ENCODE assay signal across 8 cellular contexts in the genomic region with DNA sequence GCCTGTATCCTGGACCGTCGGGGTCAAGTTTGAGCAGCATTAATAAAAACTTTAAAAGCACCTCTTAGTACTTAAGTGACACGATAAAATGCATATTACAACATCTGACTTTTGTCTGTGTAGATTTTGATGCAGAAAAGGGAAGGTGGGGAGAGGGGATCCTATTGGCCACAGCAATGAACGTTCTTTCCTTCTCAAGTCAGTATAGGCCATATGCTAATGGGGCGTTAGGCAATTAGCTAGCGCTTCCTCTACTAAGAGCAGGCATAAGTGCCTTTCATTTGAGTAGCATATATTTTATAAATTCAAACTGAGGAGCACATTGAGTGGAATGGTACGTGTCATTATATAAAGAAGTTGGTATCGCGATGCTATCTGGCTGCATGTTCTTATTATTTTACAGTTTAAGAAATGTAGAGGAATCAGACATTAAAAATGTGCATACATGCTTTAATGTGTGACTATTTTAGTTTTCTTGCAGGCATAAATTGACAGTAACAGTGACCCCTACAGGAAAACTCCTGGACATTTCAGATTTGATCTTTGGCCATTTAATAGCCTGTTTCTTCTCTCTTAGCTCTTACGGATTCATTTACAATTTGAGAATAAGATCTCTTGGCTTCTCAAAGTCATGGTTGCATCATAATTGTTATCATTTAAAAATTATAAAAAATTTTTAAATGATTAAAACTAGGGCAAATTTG. TPM values are rescaled to one million over a fixed set of nuclear protein-coding genes. Genes with fewer than 3 reads are reported as not detected.
DNase-seq lines count a peak whose midpoint lies in the region; ATAC-seq and TF ChIP-seq lines count a peak whose summit lies in the region.

No MANE protein-coding gene starts in this region.

- TF ChIP-seq CTCF in uterus (IDR thresholded peaks at IDR 0.05) = peak; percentile 33 to 53 (median 44)

- no peaks in the 10 kb centered on the region for H3K36me3 ChIP-seq in uterus
- no peaks in the 10 kb centered on the region for H3K36me3 ChIP-seq in effector memory CD4-positive, alpha-beta T cell (ENCODE audit: control insufficient read depth, insufficient read depth, low read length)

- H3K27me3 ChIP-seq in uterus = no peaks in the 10 kb centered on the region
- H3K27me3 ChIP-seq in effector memory CD4-positive, alpha-beta T cell (replicated peaks; ENCODE audit: control insufficient read depth, insufficient read depth, low read length, poor library complexity, severe bottlenecking) = peaks cover 20% of the 10 kb centered on the region

- H3K4me1 ChIP-seq in uterus = no peaks in the 10 kb centered on the region
- H3K4me1 ChIP-seq in effector memory CD4-positive, alpha-beta T cell (ENCODE audit: control insufficient read depth, insufficient read depth, low read length, poor library complexity, severe bottlenecking) = peaks cover 10% of the 10 kb centered on the region

- DNase-seq in AG08395 (ENCODE audit: low spot score) = peak; percentile 22
- peak; percentile 11 for DNase-seq in KG1 (lab: John Stamatoyannopoulos, UW)
- DNase-seq in astrocyte of the hippocampus (ENCODE audit: low read depth, low spot score) = peak; percentile 16
- no peak for DNase-seq in left lobe of liver (ENCODE audit: low spot score)
- no peak for DNase-seq in uterus
- no peak for DNase-seq in effector memory CD4-positive, alpha-beta T cell
- no peak for DNase-seq in dedifferentiated amniotic fluid mesenchymal stem cell (ENCODE audit: extremely low spot score)

- ATAC-seq in left lobe of liver (peak; percentile 37), HG03469 (IDR thresholded peaks at IDR 0.05; ENCODE audit: unreplicated experiment) (no peak)

- H3K4me3 ChIP-seq in uterus = peak overlapping the region; percentile 59 to 70
- no peak overlapping the region for H3K4me3 ChIP-seq in effector memory CD4-positive, alpha-beta T cell (ENCODE audit: insufficient read depth, low read depth, low read length, poor library complexity, severe bottlenecking)

- no peak for TF ChIP-seq POLR2A in uterus (IDR thresholded peaks at IDR 0.05)

- no peaks in the 10 kb centered on the region for H3K9me3 ChIP-seq in uterus
- H3K9me3 ChIP-seq in effector memory CD4-positive, alpha-beta T cell (ENCODE audit: control insufficient read depth, low read length) = no peaks in the 10 kb centered on the region

- intact Hi-C loops in uterus (cut with DNase I; ENCODE audit: low total_unique reads) = loop anchor here (5.0 kb wide), 1 partner anchor 192 kb away; no protein-coding TSS in a partner anchor

- H3K27ac ChIP-seq in uterus = peak overlapping the region; percentile 86 to 89
- H3K27ac ChIP-seq in effector memory CD4-positive, alpha-beta T cell (ENCODE audit: insufficient read depth, low read length, poor library complexity, severe bottlenecking) = no peak overlapping the region

RNA-seq across cellular contexts. Expression of gene GNA14, which starts 1.1 kb away (rescaled TPM):
- total RNA-seq in left lobe of liver = 2.5 TPM
- 10 to 100 TPM; 11.3 to 23.6 (median 16.2) TPM for total RNA-seq in uterus

Comparison
In these comparisons a context has a peak if more than half of its experiments do, and no peak if none do; other contexts are left out.
1. DNase-seq: peak in AG08395 (single experiment), KG1 (single experiment) and astrocyte of the hippocampus (single experiment); none in left lobe of liver (single experiment), uterus (0 of 2), effector memory CD4-positive, alpha-beta T cell (0 of 3) and dedifferentiated amniotic fluid mesenchymal stem cell (single experiment).